ENCODE assay signal across 15 cellular contexts in the genomic region with DNA sequence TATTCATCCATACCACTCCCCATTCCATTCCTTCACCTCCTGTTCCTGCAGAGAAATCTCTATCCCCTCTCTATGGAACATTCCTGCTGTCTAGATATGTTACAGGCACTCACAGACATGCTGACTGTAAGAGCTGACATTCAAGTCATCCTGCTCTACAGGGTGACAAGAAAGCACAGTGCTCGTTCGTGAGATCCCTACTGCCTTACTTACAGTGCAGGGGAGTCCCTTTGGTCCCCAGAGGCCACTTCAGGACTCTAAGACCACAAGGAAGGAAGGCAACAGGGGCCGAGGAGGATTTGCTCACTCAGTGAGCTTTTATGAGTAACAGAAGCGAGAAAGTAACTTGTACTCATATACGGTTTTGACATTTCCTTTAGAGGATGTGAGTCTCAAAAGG.
DNase-seq lines count a peak whose midpoint lies in the region; ATAC-seq and TF ChIP-seq lines count a peak whose summit lies in the region.
"Had no signal": no experiment of that assay in that cellular context is flagged by ENCODE, and none has a peak within 500 bp of the region (broad histone marks: within the 10 kb centered on the region; RNA-seq: fewer than 3 reads in every experiment).

No MANE protein-coding gene starts in this region.

- H3K36me3 Mint-ChIP-seq in naive thymus-derived CD8-positive, alpha-beta T cell, result no peaks in the 10 kb centered on the region
- H3K36me3 Mint-ChIP-seq: type B pancreatic cell had no signal

- H3K4me1 Mint-ChIP-seq in naive thymus-derived CD8-positive, alpha-beta T cell, result peaks cover 0 to 2% (median 0%) of the 10 kb centered on the region in 4 donors
- H3K4me1 Mint-ChIP-seq: activated CD4-positive, alpha-beta memory T cell treated with anti-CD3 and anti-CD28 coated beads, Interleukin-2, amount 10 ng/mL, durations not matched to agents 7 days and 5 days had no signal

- no peak for TF ChIP-seq CTCF in GM12865 (IDR thresholded peaks at IDR 0.05; ENCODE audit: insufficient read depth, low read depth, low read length, missing control alignments)

- peak; percentile 95 for ATAC-seq in GM19397 (IDR thresholded peaks at IDR 0.05; ENCODE audit: unreplicated experiment)
- ATAC-seq in HG02678 (IDR thresholded peaks at IDR 0.05; ENCODE audit: unreplicated experiment), result peak; percentile 85
- ATAC-seq in HG03432 (IDR thresholded peaks at IDR 0.05; ENCODE audit: unreplicated experiment), result peak; percentile 95
- no peak for ATAC-seq in naive thymus-derived CD8-positive, alpha-beta T cell
- ATAC-seq: A549, lower lobe of right lung had no signal

- H3K9me3 Mint-ChIP-seq in naive thymus-derived CD8-positive, alpha-beta T cell, result no peaks in the 10 kb centered on the region
- H3K9me3 Mint-ChIP-seq: activated CD4-positive, alpha-beta memory T cell treated with anti-CD3 and anti-CD28 coated beads, Interleukin-2, amount 10 ng/mL, durations not matched to agents 7 days and 5 days; type B pancreatic cell had no signal

- no peak overlapping the region for H3K27ac Mint-ChIP-seq in naive thymus-derived CD8-positive, alpha-beta T cell
- H3K27ac Mint-ChIP-seq: activated CD4-positive, alpha-beta memory T cell treated with anti-CD3 and anti-CD28 coated beads, Interleukin-2, amount 10 ng/mL, durations not matched to agents 7 days and 5 days; type B pancreatic cell had no signal

- peaks cover 0 to 9% (median 4%) of the 10 kb centered on the region in 5 donors for H3K27me3 Mint-ChIP-seq in naive thymus-derived CD8-positive, alpha-beta T cell
- H3K27me3 Mint-ChIP-seq: activated CD4-positive, alpha-beta memory T cell treated with anti-CD3 and anti-CD28 coated beads, Interleukin-2, amount 10 ng/mL, durations not matched to agents 7 days and 5 days had no signal

- H3K4me3 ChIP-seq in GM12865 (ENCODE audit: low read depth, low read length), result no peak overlapping the region
- H3K4me3 ChIP-seq: A549, lower lobe of right lung had no signal

- DNase-seq in GM12865 (ENCODE audit: low read depth), result peak; percentile 66
- DNase-seq in naive thymus-derived CD8-positive, alpha-beta T cell, result no peak
- DNase-seq in AG08396 (ENCODE audit: low spot score), result no peak
- DNase-seq in NCI-H1105 (lab: John Stamatoyannopoulos, UW), result no peak
- no peak for DNase-seq in MV-4-11 (lab: John Stamatoyannopoulos, UW)
- DNase-seq: activated CD4-positive, alpha-beta memory T cell treated with anti-CD3 and anti-CD28 coated beads, Interleukin-2, amount 10 ng/mL, durations not matched to agents 7 days and 5 days; GOT3; hippocampal formation; lower lobe of right lung; NCI-H1092 treated with DMSO at 0.1 percent for 48 hours had no signal

- POLR2A ChIA-PET in naive thymus-derived CD8-positive, alpha-beta T cell (lab: Charles Lee), result no interaction called here

- no peak overlapping the region for H3K4me3 Mint-ChIP-seq in naive thymus-derived CD8-positive, alpha-beta T cell
- H3K4me3 Mint-ChIP-seq: activated CD4-positive, alpha-beta memory T cell treated with anti-CD3 and anti-CD28 coated beads, Interleukin-2, amount 10 ng/mL, durations not matched to agents 7 days and 5 days; type B pancreatic cell had no signal

Comparison
In these comparisons a context has a peak if more than half of its experiments do, and no peak if none do; other contexts are left out.
1. ATAC-seq: peak in GM19397 (single experiment), HG02678 (single experiment) and HG03432 (single experiment); none in naive thymus-derived CD8-positive, alpha-beta T cell (0 of 2).